Comparison of ENCODE assay signal across 8 cellular contexts in the genomic region with DNA sequence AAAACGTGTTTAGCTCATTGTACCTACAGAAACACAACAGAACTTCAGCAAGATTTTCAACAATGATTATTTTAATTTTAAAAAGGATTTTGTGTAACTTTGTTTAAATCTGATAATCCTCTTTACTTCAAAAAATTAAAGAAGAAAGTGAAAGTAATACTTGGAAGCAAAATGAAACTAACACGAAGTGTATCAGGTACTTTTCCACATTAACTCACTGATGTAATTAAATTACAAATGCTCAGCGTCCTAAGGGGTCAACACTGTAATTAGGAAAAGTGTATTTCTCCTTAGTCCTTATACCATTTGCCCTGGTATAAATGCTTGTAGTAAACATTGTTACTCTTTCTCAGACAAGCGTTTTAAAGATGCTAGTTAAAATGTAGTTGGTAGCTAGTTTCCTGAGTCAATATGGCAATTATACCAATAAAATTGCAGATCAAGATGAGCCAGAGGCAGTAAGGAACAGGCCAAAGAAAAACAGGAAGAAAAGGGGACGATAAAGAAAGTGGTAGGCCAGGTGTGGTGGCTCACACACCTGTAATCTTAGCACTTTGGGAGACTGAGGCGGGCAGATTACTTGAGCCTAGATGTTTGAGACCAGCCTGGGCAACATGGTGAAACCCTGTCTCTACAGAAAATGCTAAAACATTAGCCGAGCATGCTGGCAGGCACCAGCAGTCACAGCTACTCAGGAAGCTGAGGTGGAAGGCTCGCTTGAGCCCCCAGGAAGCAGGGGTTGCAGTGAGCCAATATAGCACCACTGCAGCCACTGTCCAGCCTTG.
DNase-seq lines count a peak whose midpoint lies in the region; ATAC-seq, FAIRE-seq and TF ChIP-seq lines count a peak whose summit lies in the region.

No MANE protein-coding gene starts in this region.

- POLR2A ChIA-PET in Caco-2 (lab: Charles Lee): no interaction called here

- no TSS peak for BruUV-seq in Caco-2 (replicated peaks; lab: Mats Ljungman, UMichigan)

- peak overlapping the region; percentile 33 for H3K27ac ChIP-seq in OCI-LY3 (ENCODE audit: low read length)
- peak overlapping the region; percentile 57 to 70 (median 64) for H3K27ac ChIP-seq in esophagus squamous epithelium
- H3K27ac ChIP-seq in small intestine (ENCODE audit: low read depth in 1 of 2, low read length in 1 of 2): peak overlapping the region; percentile 43 to 87

- no peaks in the 10 kb centered on the region for H3K27me3 Mint-ChIP-seq in Caco-2 (ENCODE audit: insufficient read depth, unreplicated experiment)

- H3K79me2 ChIP-seq in OCI-LY3 (ENCODE audit: low read length): no peaks in the 10 kb centered on the region

- peak overlapping the region; percentile 85 for H3K4me2 ChIP-seq in OCI-LY3 (ENCODE audit: low read length)

- H3K4me1 ChIP-seq in OCI-LY3 (ENCODE audit: low read length) (peaks cover 23% of the 10 kb centered on the region), esophagus squamous epithelium (peaks cover 6 to 16% (median 7%) of the 10 kb centered on the region in 3 donors), small intestine (ENCODE audit: control insufficient read depth in 2 of 2, insufficient read depth in 1 of 2, low read depth in 1 of 2, low read length in 1 of 2) (no peaks in the 10 kb centered on the region), Caco-2 (no peaks in the 10 kb centered on the region)

- peak; percentile 21 for DNase-seq in Daoy (ENCODE audit: low read depth)
- DNase-seq in esophagus squamous epithelium (lab: John Stamatoyannopoulos, UW): no peak
- DNase-seq in small intestine: peak; percentile 45
- DNase-seq in Caco-2: no peak
- DNase-seq in NCI-H69 (lab: John Stamatoyannopoulos, UW): no peak
- DNase-seq in amniotic stem cell (lab: John Stamatoyannopoulos, UW): no peak

- no peaks in the 10 kb centered on the region for H3K9me3 ChIP-seq in OCI-LY3 (ENCODE audit: insufficient read depth, low read length)
- H3K9me3 ChIP-seq in esophagus squamous epithelium: no peaks in the 10 kb centered on the region
- no peaks in the 10 kb centered on the region for H3K9me3 ChIP-seq in small intestine (ENCODE audit: control insufficient read depth, low read depth)
- H3K9me3 ChIP-seq in Caco-2: no peaks in the 10 kb centered on the region

- TF ChIP-seq CTCF in OCI-LY3 (IDR thresholded peaks at IDR 0.05; ENCODE audit: low read depth, low read length) (no peak), esophagus squamous epithelium (IDR thresholded peaks at IDR 0.05) (no peak), Caco-2 (IDR thresholded peaks at IDR 0.05; ENCODE audit: insufficient read depth in 1 of 2, low read depth in 1 of 2, low read length in 1 of 2, severe bottlenecking in 1 of 2, unreplicated experiment in 1 of 2) (no peak)

- H3K27me3 ChIP-seq in OCI-LY3 (ENCODE audit: low read depth, low read length): no peaks in the 10 kb centered on the region
- no peaks in the 10 kb centered on the region for H3K27me3 ChIP-seq in esophagus squamous epithelium
- H3K27me3 ChIP-seq in small intestine (ENCODE audit: control insufficient read depth in 2 of 2, insufficient read depth in 2 of 2, low read length in 2 of 2): no peaks in the 10 kb centered on the region
- no peaks in the 10 kb centered on the region for H3K27me3 ChIP-seq in Caco-2 (replicated peaks; ENCODE audit: control insufficient read depth, insufficient read depth, low read length)

- no peaks in the 10 kb centered on the region for H4K20me1 ChIP-seq in OCI-LY3 (ENCODE audit: insufficient read depth, low read length)

- H3K36me3 ChIP-seq in OCI-LY3 (replicated peaks; ENCODE audit: low read depth, low read length) (no peaks in the 10 kb centered on the region), esophagus squamous epithelium (no peaks in the 10 kb centered on the region), small intestine (ENCODE audit: control insufficient read depth in 2 of 2, insufficient read depth in 2 of 2, low read length in 2 of 2) (no peaks in the 10 kb centered on the region), Caco-2 (ENCODE audit: control insufficient read depth, insufficient read depth, low read length) (no peaks in the 10 kb centered on the region)

- H3K36me3 Mint-ChIP-seq in Caco-2 (ENCODE audit: insufficient read depth, unreplicated experiment): no peaks in the 10 kb centered on the region

- H3K4me3 ChIP-seq in OCI-LY3 (ENCODE audit: low read length) (peak overlapping the region; percentile 67), esophagus squamous epithelium (peak overlapping the region; percentile 7 to 50 (median 27)), small intestine (ENCODE audit: low read depth in 1 of 2, low read length in 2 of 2) (peak overlapping the region in 1 of 2 donors; percentile 42), Caco-2 (ENCODE audit: low read depth, low read length) (no peak overlapping the region)

- ATAC-seq in GM21515 (IDR thresholded peaks at IDR 0.05; ENCODE audit: unreplicated experiment): peak; percentile 48

- H3K9me3 Mint-ChIP-seq in Caco-2 (ENCODE audit: unreplicated experiment): no peaks in the 10 kb centered on the region

- peak; percentile 78 for FAIRE-seq in small intestine (lab: Jason Lieb, UNC)

- H3K27ac Mint-ChIP-seq in Caco-2 (ENCODE audit: unreplicated experiment): no peak overlapping the region

- H3K4me3 Mint-ChIP-seq in Caco-2 (ENCODE audit: unreplicated experiment): no peak overlapping the region

- H3K9ac ChIP-seq in OCI-LY3 (ENCODE audit: low read length): peak overlapping the region; percentile 66

- H2AFZ ChIP-seq in OCI-LY3 (ENCODE audit: low read depth, low read length): peak overlapping the region; percentile 57

- CTCF ChIA-PET in Caco-2 (lab: Charles Lee): no interaction called here

- no peak for TF ChIP-seq POLR2A in esophagus squamous epithelium (IDR thresholded peaks at IDR 0.05)

- intact Hi-C loops in esophagus squamous epithelium (cut with DNase I) (no loop called here), Caco-2 (cut with micrococcal nuclease; ENCODE audit: unreplicated experiment) (no loop called here)

- 25 to 26% methylated on average over 8 of the region's 8 CpGs for WGBS in esophagus squamous epithelium, 2 donors
- 17 to 21% (median 21%) methylated on average over 8 of the region's 8 CpGs for WGBS in small intestine, 3 donors

- no peaks in the 10 kb centered on the region for H3K4me1 Mint-ChIP-seq in Caco-2 (ENCODE audit: low read depth, unreplicated experiment)

Comparison
In these comparisons a context has a peak if more than half of its experiments do, and no peak if none do; other contexts are left out.
1. DNase-seq: peak in Daoy (single experiment) and small intestine (single experiment); none in esophagus squamous epithelium (single experiment), Caco-2 (0 of 2), NCI-H69 (single experiment) and amniotic stem cell (single experiment).
2. Peak in every context shown above with its lines, with median percentiles within 50 percentile points of each other: H3K27ac ChIP-seq.